In the genomic region with DNA sequence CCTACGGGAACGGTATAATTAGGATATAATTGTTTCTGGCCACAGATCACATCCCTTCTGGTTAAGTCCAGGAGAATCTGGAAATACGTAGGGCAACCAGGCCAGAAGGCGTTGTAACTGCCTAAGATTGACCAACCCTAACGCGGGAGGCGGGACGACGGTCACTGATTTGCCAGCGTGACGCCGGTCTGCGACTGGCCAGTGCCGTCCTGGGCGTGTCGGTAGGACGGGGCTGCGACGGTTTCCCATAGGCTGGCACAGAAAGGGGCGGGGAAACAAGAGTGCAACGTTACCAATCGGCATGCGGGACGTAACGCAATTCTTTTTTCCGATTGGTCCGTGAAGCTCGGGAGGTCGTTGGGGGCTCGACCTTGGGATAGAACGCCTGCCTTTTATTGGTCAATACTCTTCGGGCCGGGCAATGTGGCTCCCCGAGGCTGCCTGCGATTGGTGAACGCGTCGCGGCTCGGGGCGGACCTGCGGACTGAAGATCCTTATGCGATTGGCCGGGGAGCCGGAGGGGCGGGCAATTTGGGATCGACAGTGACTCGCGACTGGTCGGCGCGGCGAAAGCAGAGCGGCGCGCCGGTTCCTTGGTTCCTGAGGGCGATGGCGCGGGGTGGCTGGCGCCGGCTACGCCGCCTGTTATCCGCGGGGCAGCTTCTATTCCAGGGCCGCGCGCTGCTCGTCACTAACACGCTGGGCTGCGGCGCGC, we compare ENCODE assay signal across 1 cellular context.
TF ChIP-seq lines count a peak whose summit lies in the region.

TSS of gene MPV17L2 (plus strand) at position 546 of the 715 bp plus-strand sequence. CDS start at position 610, 64 bp downstream.

TF ChIP-seq in HepG2, 621 proteins besides CTCF, POLR2A, EP300 and RAD21 (continued from another document and continues in another):
- TF ChIP-seq ZKSCAN1 (IDR thresholded peaks at IDR 0.05; ENCODE audit: low read length) (no peak), ZNF879 (CRISPR knock-in tag; IDR thresholded peaks at IDR 0.05) (no peak), RORA (CRISPR knock-in tag; IDR thresholded peaks at IDR 0.05) (no peak), BCLAF1 (IDR thresholded peaks at IDR 0.05) (no peak), ZNF292 (CRISPR knock-in tag; IDR thresholded peaks at IDR 0.05; ENCODE audit: borderline replicate concordance, low read depth) (no peak), ZNF772 (CRISPR knock-in tag; IDR thresholded peaks at IDR 0.05) (peak; percentile 84; the same call in 1 of the 2 replicates), TBX2 (CRISPR knock-in tag; IDR thresholded peaks at IDR 0.05; ENCODE audit: borderline replicate concordance) (peak; percentile 44; the same call in 1 of the 2 replicates), KLF11 (CRISPR knock-in tag; IDR thresholded peaks at IDR 0.05) (no peak), ZHX2 (IDR thresholded peaks at IDR 0.05; ENCODE audit: low read depth) (0 out of 2 replicates have a peak, but pooled peaks have one; percentile 15), ZHX2 (CRISPR knock-in tag; IDR thresholded peaks at IDR 0.05; ENCODE audit: borderline replicate concordance) (no peak), LCORL (IDR thresholded peaks at IDR 0.05) (no peak), LCORL (CRISPR knock-in tag; IDR thresholded peaks at IDR 0.05) (peak; percentile 72; the same call in 1 of the 2 replicates), MAZ (IDR thresholded peaks at IDR 0.05; ENCODE audit: borderline replicate concordance, low read depth, low read length) (peak; percentile 46; the same call in 1 of the 2 replicates), MAZ (CRISPR knock-in tag; IDR thresholded peaks at IDR 0.05; ENCODE audit: low read depth) (peak; percentile 66; the same call in 1 of the 2 replicates), NCOA2 (CRISPR knock-in tag; IDR thresholded peaks at IDR 0.05) (no peak), ISL2 (CRISPR knock-in tag; IDR thresholded peaks at IDR 0.05) (peak; percentile 33; the same call in 1 of the 2 replicates), TEAD2 (CRISPR knock-in tag; IDR thresholded peaks at IDR 0.05) (no peak), ATF1 (CRISPR knock-in tag; IDR thresholded peaks at IDR 0.05) (peak; percentile 95), NCOR1 (IDR thresholded peaks at IDR 0.05; ENCODE audit: borderline replicate concordance, low read length) (peak; percentile 20; the same call in 1 of the 2 replicates), PAWR (CRISPR knock-in tag; IDR thresholded peaks at IDR 0.05; ENCODE audit: borderline replicate concordance) (no peak), SP2 (CRISPR knock-in tag; IDR thresholded peaks at IDR 0.05) (peak; percentile 96), CHD2 (IDR thresholded peaks at IDR 0.05; ENCODE audit: low read depth, low read length) (0 out of 2 replicates have a peak, but pooled peaks have one; percentile 70), HMG20B (CRISPR knock-in tag; conservative IDR thresholded peaks at IDR 0.05) (no peak), ZMYM3 (CRISPR knock-in tag; IDR thresholded peaks at IDR 0.05) (no peak), TRAFD1 (CRISPR knock-in tag; IDR thresholded peaks at IDR 0.05; ENCODE audit: borderline replicate concordance) (0 out of 2 replicates have a peak, but pooled peaks have one; percentile 41), SP140L (CRISPR knock-in tag; IDR thresholded peaks at IDR 0.05; ENCODE audit: borderline replicate concordance) (no peak), TCF7L2 (IDR thresholded peaks at IDR 0.05; ENCODE audit: low read depth, low read length) (no peak), CEBPB (IDR thresholded peaks at IDR 0.05; ENCODE audit: borderline replicate concordance, low read depth, low read length) (peak; percentile 58), HES4 (CRISPR knock-in tag; IDR thresholded peaks at IDR 0.05; ENCODE audit: borderline replicate concordance) (0 out of 2 replicates have a peak, but pooled peaks have one; percentile 18), RFXANK (CRISPR knock-in tag; IDR thresholded peaks at IDR 0.05) (peak; percentile 98), HOXA3 (CRISPR knock-in tag; IDR thresholded peaks at IDR 0.05) (peak; percentile 28), ZNF678 (CRISPR knock-in tag; IDR thresholded peaks at IDR 0.05) (no peak), NR2F6 (IDR thresholded peaks at IDR 0.05) (peak; percentile 86), NR2F6 (CRISPR knock-in tag; IDR thresholded peaks at IDR 0.05) (peak; percentile 64; the same call in 1 of the 2 replicates)
- TF ChIP-seq, protein P1, sequence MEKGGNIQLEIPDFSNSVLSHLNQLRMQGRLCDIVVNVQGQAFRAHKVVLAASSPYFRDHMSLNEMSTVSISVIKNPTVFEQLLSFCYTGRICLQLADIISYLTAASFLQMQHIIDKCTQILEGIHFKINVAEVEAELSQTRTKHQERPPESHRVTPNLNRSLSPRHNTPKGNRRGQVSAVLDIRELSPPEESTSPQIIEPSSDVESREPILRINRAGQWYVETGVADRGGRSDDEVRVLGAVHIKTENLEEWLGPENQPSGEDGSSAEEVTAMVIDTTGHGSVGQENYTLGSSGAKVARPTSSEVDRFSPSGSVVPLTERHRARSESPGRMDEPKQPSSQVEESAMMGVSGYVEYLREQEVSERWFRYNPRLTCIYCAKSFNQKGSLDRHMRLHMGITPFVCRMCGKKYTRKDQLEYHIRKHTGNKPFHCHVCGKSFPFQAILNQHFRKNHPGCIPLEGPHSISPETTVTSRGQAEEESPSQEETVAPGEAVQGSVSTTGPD (CRISPR knock-in tag; IDR thresholded peaks at IDR 0.05) = no peak
- TF ChIP-seq, protein P2, sequence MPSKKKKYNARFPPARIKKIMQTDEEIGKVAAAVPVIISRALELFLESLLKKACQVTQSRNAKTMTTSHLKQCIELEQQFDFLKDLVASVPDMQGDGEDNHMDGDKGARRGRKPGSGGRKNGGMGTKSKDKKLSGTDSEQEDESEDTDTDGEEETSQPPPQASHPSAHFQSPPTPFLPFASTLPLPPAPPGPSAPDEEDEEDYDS (CRISPR knock-in tag; IDR thresholded peaks at IDR 0.05) = peak; percentile 92
- TF ChIP-seq, protein P3, sequence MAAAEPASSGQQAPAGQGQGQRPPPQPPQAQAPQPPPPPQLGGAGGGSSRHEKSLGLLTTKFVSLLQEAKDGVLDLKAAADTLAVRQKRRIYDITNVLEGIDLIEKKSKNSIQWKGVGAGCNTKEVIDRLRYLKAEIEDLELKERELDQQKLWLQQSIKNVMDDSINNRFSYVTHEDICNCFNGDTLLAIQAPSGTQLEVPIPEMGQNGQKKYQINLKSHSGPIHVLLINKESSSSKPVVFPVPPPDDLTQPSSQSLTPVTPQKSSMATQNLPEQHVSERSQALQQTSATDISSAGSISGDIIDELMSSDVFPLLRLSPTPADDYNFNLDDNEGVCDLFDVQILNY (CRISPR knock-in tag; conservative IDR thresholded peaks at IDR 0.05) = no peak
- TF ChIP-seq, protein P4, sequence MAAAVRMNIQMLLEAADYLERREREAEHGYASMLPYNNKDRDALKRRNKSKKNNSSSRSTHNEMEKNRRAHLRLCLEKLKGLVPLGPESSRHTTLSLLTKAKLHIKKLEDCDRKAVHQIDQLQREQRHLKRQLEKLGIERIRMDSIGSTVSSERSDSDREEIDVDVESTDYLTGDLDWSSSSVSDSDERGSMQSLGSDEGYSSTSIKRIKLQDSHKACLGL (CRISPR knock-in tag; IDR thresholded peaks at IDR 0.05) = peak; percentile 74; the same call in 1 of the 2 replicates
